Comparison of ENCODE assay signal across 10 cellular contexts in the genomic region with DNA sequence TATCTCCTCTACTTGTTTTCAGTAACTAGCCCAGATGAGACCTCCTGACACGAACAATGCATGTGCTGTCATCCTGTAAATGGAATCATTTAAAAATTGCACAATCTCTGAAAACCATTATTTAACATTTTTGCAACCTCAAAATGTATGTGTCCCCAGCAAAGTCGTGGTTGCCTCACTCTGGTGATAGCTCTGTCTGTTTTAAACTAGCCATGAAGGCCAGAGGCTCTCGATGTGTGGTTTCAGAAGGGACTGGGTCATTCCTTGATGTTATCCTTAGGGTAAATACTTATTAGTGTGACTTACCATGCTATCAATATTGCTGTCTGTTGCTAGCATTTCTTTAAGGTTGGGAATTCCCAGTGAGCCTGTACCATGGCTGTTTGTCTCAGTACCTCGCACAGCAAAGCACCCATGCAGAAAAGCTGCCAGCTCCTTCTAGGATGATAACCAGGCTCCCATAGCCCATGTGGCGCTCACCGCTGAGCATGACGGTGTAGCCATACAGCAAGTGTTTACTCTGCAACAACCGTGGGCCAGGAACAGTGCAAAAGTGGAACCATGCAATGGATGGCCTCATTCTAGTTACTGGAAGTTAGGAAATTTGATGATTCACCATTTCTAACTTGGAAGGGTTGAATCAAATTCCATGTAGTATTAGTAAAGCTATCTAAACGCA. TPM values are rescaled to one million over a fixed set of nuclear protein-coding genes. Genes with fewer than 3 reads are reported as not detected.
A peak's percentile ranks its signal among the peaks of the same experiment; 100 is the strongest.
DNase-seq lines count a peak whose midpoint lies in the region; ATAC-seq and TF ChIP-seq lines count a peak whose summit lies in the region.
"Had no signal": no experiment of that assay in that cellular context is flagged by ENCODE, and none has a peak within 500 bp of the region (broad histone marks: within the 10 kb centered on the region; RNA-seq: fewer than 3 reads in every experiment).

No MANE protein-coding gene starts in this region.

- H3K9me3 Mint-ChIP-seq in endodermal cell (no peaks in the 10 kb centered on the region), glutamatergic neuron (ENCODE audit: unreplicated experiment) (peaks cover 5% of the 10 kb centered on the region)

- CTCF ChIA-PET in AG04450 (lab: Charles Lee): interaction anchor here (0.7 to 1.0 kb wide), 3 partner anchors 9 to 16 kb away, joined by 3 to 4 read pairs (median 3); no protein-coding TSS in a partner anchor

- H3K27me3 ChIP-seq in AG04450 (ENCODE audit: control insufficient read depth, insufficient read depth, low read length) (no peaks in the 10 kb centered on the region), endodermal cell (ENCODE audit: control insufficient read depth, insufficient read depth, low read length, poor library complexity, severe bottlenecking) (no peaks in the 10 kb centered on the region), prostate gland (replicated peaks; ENCODE audit: insufficient read depth) (no peaks in the 10 kb centered on the region)

- POLR2A ChIA-PET in AG04450 (lab: Yijun Ruan, JAX): interaction anchor here (0.5 to 3.6 kb wide), 9 partner anchors 8 to 121 kb away, joined by 3 to 21 read pairs (median 7); a partner anchor contains a TSS

- H3K4me1 ChIP-seq in endodermal cell (ENCODE audit: control insufficient read depth, insufficient read depth, low read length) (peaks cover 22% of the 10 kb centered on the region), mucosa of descending colon (ENCODE audit: low read depth) (peaks cover 17% of the 10 kb centered on the region), prostate gland (replicated peaks) (peaks cover 13% of the 10 kb centered on the region)

- H3K4me3 Mint-ChIP-seq in endodermal cell (no peak overlapping the region), glutamatergic neuron (ENCODE audit: unreplicated experiment) (no peak overlapping the region)

- 86 to 91% methylated on average over 9 of the region's 9 CpGs for WGBS in endodermal cell (ENCODE audit: insufficient coverage in 1 of 2, insufficient read length in 1 of 2), 2 experiments
- WGBS in prostate gland: 72% methylated on average over 9 of the region's 9 CpGs

- ATAC-seq in mucosa of descending colon: peak; percentile 21
- no peak for ATAC-seq in GM21619 (IDR thresholded peaks at IDR 0.05; ENCODE audit: unreplicated experiment)

- H3K4me3 ChIP-seq in AG04450 (ENCODE audit: low read depth, low read length) (no peak overlapping the region), endodermal cell (ENCODE audit: low read length) (no peak overlapping the region), mucosa of descending colon (no peak overlapping the region), prostate gland (no peak overlapping the region)

- intact Hi-C loops in mucosa of descending colon (cut with DNase I, micrococcal nuclease) (no loop called here), prostate gland (cut with DNase I) (no loop called here)

- peaks cover 4% of the 10 kb centered on the region; the same call in 1 of the 2 replicates for H3K9me3 ChIP-seq in AG04450 (ENCODE audit: control insufficient read depth, insufficient read depth, low read length)
- H3K9me3 ChIP-seq in endodermal cell (ENCODE audit: control insufficient read depth, low read length): no peaks in the 10 kb centered on the region
- no peaks in the 10 kb centered on the region for H3K9me3 ChIP-seq in mucosa of descending colon
- H3K9me3 ChIP-seq in prostate gland: no peaks in the 10 kb centered on the region

- no peak for TF ChIP-seq POLR2A in prostate gland (IDR thresholded peaks at IDR 0.05)

- H3K27ac ChIP-seq in AG04450 (ENCODE audit: low read depth, low read length) (peak overlapping the region; percentile 100), endodermal cell (ENCODE audit: low read depth, low read length) (peak overlapping the region; percentile 83), prostate gland (no peak overlapping the region)
- H3K27ac ChIP-seq: C4-2B had no signal

- H3K4me1 Mint-ChIP-seq in endodermal cell: peaks cover 47% of the 10 kb centered on the region
- H3K4me1 Mint-ChIP-seq in glutamatergic neuron (ENCODE audit: low read depth, unreplicated experiment): peaks cover 18% of the 10 kb centered on the region

- DNase-seq in AG04450 (ENCODE audit: low read depth, low spot score): peak; percentile 88
- peak; percentile 75 for DNase-seq in NOMO-1 treated with DMSO at 0.1 percent for 48 hours (lab: John Stamatoyannopoulos, UW; ENCODE audit: unreplicated experiment)
- peak; percentile 59 for DNase-seq in endodermal cell
- DNase-seq in mucosa of descending colon: no peak
- DNase-seq in glutamatergic neuron: no peak
- DNase-seq in prostate gland (ENCODE audit: low spot score): no peak
- DNase-seq in NCI-H128 (lab: John Stamatoyannopoulos, UW; ENCODE audit: unreplicated experiment): no peak
- DNase-seq: NCI-H2081 treated with DMSO at 0.1 percent for 48 hours had no signal

- peak overlapping the region; percentile 85 for H3K27ac Mint-ChIP-seq in endodermal cell
- H3K27ac Mint-ChIP-seq in glutamatergic neuron (ENCODE audit: unreplicated experiment): no peak overlapping the region

- H3K27me3 Mint-ChIP-seq in endodermal cell (ENCODE audit: insufficient read depth): no peaks in the 10 kb centered on the region
- peaks cover 5% of the 10 kb centered on the region for H3K27me3 Mint-ChIP-seq in glutamatergic neuron (ENCODE audit: unreplicated experiment)

- H3K9ac ChIP-seq in endodermal cell (ENCODE audit: extremely low read depth, low read length, poor library complexity, severe bottlenecking): peak overlapping the region; percentile 42

- no peak for TF ChIP-seq CTCF in AG04450 (IDR thresholded peaks at IDR 0.05; ENCODE audit: low read depth, low read length)
- no peak for TF ChIP-seq CTCF in endodermal cell (conservative IDR thresholded peaks at IDR 0.05)
- TF ChIP-seq CTCF in mucosa of descending colon (IDR thresholded peaks at IDR 0.05): no peak
- TF ChIP-seq CTCF in glutamatergic neuron (IDR thresholded peaks at IDR 0.05; ENCODE audit: partially characterized antibody, unreplicated experiment): no peak
- TF ChIP-seq CTCF in prostate gland (IDR thresholded peaks at IDR 0.05): no peak

- H3K36me3 Mint-ChIP-seq in endodermal cell (ENCODE audit: low read depth) (peaks cover 4% of the 10 kb centered on the region), glutamatergic neuron (ENCODE audit: unreplicated experiment) (no peaks in the 10 kb centered on the region)

- H3K36me3 ChIP-seq in endodermal cell (ENCODE audit: control insufficient read depth, insufficient read depth, low read length) (peaks cover 7% of the 10 kb centered on the region), mucosa of descending colon (ENCODE audit: low read depth) (no peaks in the 10 kb centered on the region), prostate gland (no peaks in the 10 kb centered on the region)

RNA-seq across cellular contexts. Expression of a gene that starts 2.9 kb away (rescaled TPM):
- polyA plus RNA-seq in AG04450 (2011; rRNA removed): 31.0 and 31.7 TPM in 2 replicates
- polyA minus RNA-seq in AG04450 (2011; rRNA and poly(A)+ RNA removed): 32.8 and 40.5 TPM in 2 replicates
- total RNA-seq in endodermal cell (10 to 100 TPM; 57.1 to 58.2 TPM), mucosa of descending colon (10 to 100 TPM; 36.2 to 54.3 (median 48.8) TPM), glutamatergic neuron (ENCODE audit: unreplicated experiment) (50.2 TPM), prostate gland (10 to 100 TPM; 29.2 to 57.4 TPM)
- polyA plus RNA-seq in endodermal cell (2013, experiment 1 of 2): 33.1 TPM
- polyA plus RNA-seq in endodermal cell (2013, experiment 2 of 2): 32.3 TPM

RNA-seq across cellular contexts. Expression of a gene that starts 15.7 kb away (rescaled TPM):
- 15.3 and 21.0 TPM in 2 replicates for polyA plus RNA-seq in AG04450 (2011; rRNA removed)
- 40.1 and 42.9 TPM in 2 replicates for polyA minus RNA-seq in AG04450 (2011; rRNA and poly(A)+ RNA removed)
- total RNA-seq in endodermal cell: 10 to 100 TPM; 54.2 to 75.3 TPM
- polyA plus RNA-seq in endodermal cell (2013, experiment 1 of 2): 15.1 TPM
- 19.8 TPM for polyA plus RNA-seq in endodermal cell (2013, experiment 2 of 2)
- 10 to 100 TPM; 21.9 to 41.3 (median 23.2) TPM for total RNA-seq in mucosa of descending colon
- total RNA-seq in glutamatergic neuron (ENCODE audit: unreplicated experiment): 3.1 TPM
- total RNA-seq in prostate gland: 10 to 100 TPM; 10.6 to 59.6 TPM

Comparison
In these comparisons a context has a peak if more than half of its experiments do, and no peak if none do; other contexts are left out.
1. DNase-seq: peak in AG04450 (single experiment), NOMO-1 treated with DMSO at 0.1 percent for 48 hours (single experiment) and endodermal cell (single experiment); none in mucosa of descending colon (0 of 3), glutamatergic neuron (single experiment), prostate gland (single experiment) and NCI-H128 (single experiment).
2. H3K27ac ChIP-seq: peak in AG04450 (single experiment) and endodermal cell (single experiment); none in prostate gland (0 of 2).